Comparison of ENCODE assay signal across 36 cellular contexts in the genomic region with DNA sequence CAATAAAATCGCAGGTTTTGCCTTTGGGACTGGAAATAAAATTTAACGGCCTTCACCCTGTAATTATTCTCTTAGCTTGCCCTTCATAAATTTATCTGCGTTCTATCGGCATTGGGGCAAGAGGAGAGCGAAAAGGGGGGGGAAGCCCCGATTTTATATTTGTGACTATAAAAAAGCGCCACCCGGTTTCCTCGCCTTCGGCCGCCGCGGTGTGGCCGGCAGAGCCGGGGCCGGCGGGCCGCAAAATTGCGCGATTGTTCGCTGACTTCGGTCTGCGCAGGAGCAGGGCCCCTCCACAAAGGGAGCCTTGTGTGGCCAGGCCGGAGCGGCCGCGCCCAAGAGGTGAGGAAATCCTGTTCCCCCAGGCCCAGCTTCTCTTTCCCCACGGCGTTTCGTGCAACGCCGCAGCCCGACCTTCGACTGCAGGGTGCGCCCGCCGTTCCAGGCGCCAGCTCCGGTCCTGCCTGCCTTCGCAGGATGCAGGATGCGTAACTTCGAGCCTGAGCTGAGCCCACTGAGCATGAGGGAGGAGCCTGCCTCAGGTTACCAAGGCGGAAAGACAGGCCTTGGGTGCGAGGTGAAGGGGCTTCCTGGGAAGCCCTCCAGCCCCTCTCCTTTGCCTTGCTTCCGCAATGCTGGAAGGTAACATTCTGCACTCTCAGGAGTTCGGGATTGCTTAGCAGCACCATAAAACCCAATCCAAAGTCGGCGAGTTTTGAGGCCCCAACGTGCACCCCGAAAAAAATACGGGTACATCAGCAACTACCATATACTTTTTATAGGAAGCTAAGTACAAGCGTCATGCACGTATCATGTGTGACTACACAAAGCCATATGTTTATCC. TPM values are rescaled to one million over a fixed set of nuclear protein-coding genes. Genes with fewer than 3 reads are reported as not detected.
DNase-seq lines count a peak whose midpoint lies in the region; ATAC-seq, FAIRE-seq and TF ChIP-seq lines count a peak whose summit lies in the region.
"Had no signal": no experiment of that assay in that cellular context is flagged by ENCODE, and none has a peak within 500 bp of the region (broad histone marks: within the 10 kb centered on the region; RNA-seq: fewer than 3 reads in every experiment).

No MANE protein-coding gene starts in this region.

- POLR2A ChIA-PET in activated CD4-positive, alpha-beta memory T cell treated with anti-CD3 and anti-CD28 coated beads for 36 hours (lab: Charles Lee), result no interaction called here

- H3K36me3 Mint-ChIP-seq in endothelial cell (ENCODE audit: low read depth, unreplicated experiment), result no peaks in the 10 kb centered on the region
- H3K36me3 Mint-ChIP-seq in activated CD4-positive, alpha-beta memory T cell treated with anti-CD3 and anti-CD28 coated beads for 36 hours, result peaks cover 7% of the 10 kb centered on the region
- H3K36me3 Mint-ChIP-seq: CD4-positive, CD25-positive, alpha-beta regulatory T cell had no signal

- intact Hi-C loops in activated CD4-positive, alpha-beta memory T cell treated with anti-CD3 and anti-CD28 coated beads for 36 hours (cut with micrococcal nuclease), result no loop called here

- no peak overlapping the region for H3K4me3 Mint-ChIP-seq in endothelial cell (ENCODE audit: unreplicated experiment)
- no peak overlapping the region for H3K4me3 Mint-ChIP-seq in activated CD4-positive, alpha-beta memory T cell treated with anti-CD3 and anti-CD28 coated beads for 36 hours
- H3K4me3 Mint-ChIP-seq: activated naive CD8-positive, alpha-beta T cell treated with anti-CD3 and anti-CD28 coated beads for 36 hours; CD4-positive, CD25-positive, alpha-beta regulatory T cell had no signal

- no peak for TF ChIP-seq CTCF in endothelial cell (IDR thresholded peaks at IDR 0.05; ENCODE audit: unreplicated experiment)

- H3K4me1 Mint-ChIP-seq in endothelial cell (ENCODE audit: unreplicated experiment), result peaks cover 43% of the 10 kb centered on the region
- H3K4me1 Mint-ChIP-seq in activated CD4-positive, alpha-beta memory T cell treated with anti-CD3 and anti-CD28 coated beads for 36 hours (ENCODE audit: low read depth), result no peaks in the 10 kb centered on the region

- CTCF ChIA-PET in activated CD4-positive, alpha-beta memory T cell treated with anti-CD3 and anti-CD28 coated beads for 36 hours (lab: Charles Lee), result no interaction called here

- ATAC-seq in SK-N-SH treated with all-trans-retinoic acid at 6 μM for 48 hours, result peak; percentile 32; the same call in 1 of the 3 replicates
- no peak for ATAC-seq in GM21723 (IDR thresholded peaks at IDR 0.05; ENCODE audit: unreplicated experiment)
- ATAC-seq: esophagus mucosa, heart right ventricle, left lobe of liver had no signal

- H3K27ac Mint-ChIP-seq in endothelial cell (ENCODE audit: unreplicated experiment), result no peak overlapping the region
- no peak overlapping the region for H3K27ac Mint-ChIP-seq in activated CD4-positive, alpha-beta memory T cell treated with anti-CD3 and anti-CD28 coated beads for 36 hours
- H3K27ac Mint-ChIP-seq: activated naive CD8-positive, alpha-beta T cell treated with anti-CD3 and anti-CD28 coated beads for 36 hours; CD4-positive, CD25-positive, alpha-beta regulatory T cell had no signal

- H3K27me3 Mint-ChIP-seq in endothelial cell (ENCODE audit: unreplicated experiment), result peaks cover 32% of the 10 kb centered on the region
- peaks cover 79% of the 10 kb centered on the region for H3K27me3 Mint-ChIP-seq in activated CD4-positive, alpha-beta memory T cell treated with anti-CD3 and anti-CD28 coated beads for 36 hours

- peak; percentile 63 for DNase-seq in ELF-1 (ENCODE audit: low read depth, low spot score)
- DNase-seq in endothelial cell (ENCODE audit: low spot score), result peak; percentile 45
- DNase-seq in left kidney (ENCODE audit: low read depth, low spot score), result peak; percentile 61
- DNase-seq in activated CD4-positive, alpha-beta memory T cell treated with anti-CD3 and anti-CD28 coated beads for 36 hours, result no peak
- DNase-seq in NCI-H748 treated with DMSO at 0.1 percent for 48 hours (lab: John Stamatoyannopoulos, UW), result no peak
- DNase-seq in frontal cortex (ENCODE audit: low spot score in 2 of 2), result no peak
- DNase-seq: activated CD4-positive, alpha-beta T cell treated with anti-CD3 and anti-CD28 coated beads for 48 hours; activated effector memory CD4-positive, alpha-beta T cell treated with Interleukin-2 at 50 U/mL for 16 hours; activated naive CD8-positive, alpha-beta T cell treated with anti-CD3 and anti-CD28 coated beads for 36 hours; activated T-cell treated with anti-CD3 and anti-CD28 coated beads, Interleukin-2, amount 50 U/mL, for 1 hour; AML-193; aorta; CD4-positive, CD25-positive, alpha-beta regulatory T cell; DND-41; effector memory CD4-positive, alpha-beta T cell; foreskin fibroblast; heart right ventricle; mesenchymal stem cell; NCI-H1417 treated with DMSO at 0.1 percent for 48 hours; NCI-H2081; NCI-H446; sigmoid colon; stimulated activated CD4-positive, alpha-beta T cell treated with anti-CD3 and anti-CD28 coated beads, Interleukin-12 subunit alpha, Interleukin-12 subunit beta, amount 100 ng/mL, for 4 hours; stimulated activated CD4-positive, alpha-beta T cell treated with anti-CD3 and anti-CD28 coated beads, Interleukin-2, amount 100 ng/mL, for 48 hours; T1000; tibial artery; WERI-Rb-1 had no signal

- no peak for FAIRE-seq in frontal cortex (lab: Jason Lieb, UNC)
- FAIRE-seq: A204.1, colon, D721Med had no signal

- H3K9me3 Mint-ChIP-seq in endothelial cell (ENCODE audit: unreplicated experiment), result no peaks in the 10 kb centered on the region
- no peaks in the 10 kb centered on the region for H3K9me3 Mint-ChIP-seq in activated CD4-positive, alpha-beta memory T cell treated with anti-CD3 and anti-CD28 coated beads for 36 hours

TF ChIP-seq in SK-N-SH treated with all-trans-retinoic acid at 6 μM for 48 hours, 23 proteins besides CTCF, POLR2A, EP300 and RAD21:
- TF ChIP-seq, protein P1, sequence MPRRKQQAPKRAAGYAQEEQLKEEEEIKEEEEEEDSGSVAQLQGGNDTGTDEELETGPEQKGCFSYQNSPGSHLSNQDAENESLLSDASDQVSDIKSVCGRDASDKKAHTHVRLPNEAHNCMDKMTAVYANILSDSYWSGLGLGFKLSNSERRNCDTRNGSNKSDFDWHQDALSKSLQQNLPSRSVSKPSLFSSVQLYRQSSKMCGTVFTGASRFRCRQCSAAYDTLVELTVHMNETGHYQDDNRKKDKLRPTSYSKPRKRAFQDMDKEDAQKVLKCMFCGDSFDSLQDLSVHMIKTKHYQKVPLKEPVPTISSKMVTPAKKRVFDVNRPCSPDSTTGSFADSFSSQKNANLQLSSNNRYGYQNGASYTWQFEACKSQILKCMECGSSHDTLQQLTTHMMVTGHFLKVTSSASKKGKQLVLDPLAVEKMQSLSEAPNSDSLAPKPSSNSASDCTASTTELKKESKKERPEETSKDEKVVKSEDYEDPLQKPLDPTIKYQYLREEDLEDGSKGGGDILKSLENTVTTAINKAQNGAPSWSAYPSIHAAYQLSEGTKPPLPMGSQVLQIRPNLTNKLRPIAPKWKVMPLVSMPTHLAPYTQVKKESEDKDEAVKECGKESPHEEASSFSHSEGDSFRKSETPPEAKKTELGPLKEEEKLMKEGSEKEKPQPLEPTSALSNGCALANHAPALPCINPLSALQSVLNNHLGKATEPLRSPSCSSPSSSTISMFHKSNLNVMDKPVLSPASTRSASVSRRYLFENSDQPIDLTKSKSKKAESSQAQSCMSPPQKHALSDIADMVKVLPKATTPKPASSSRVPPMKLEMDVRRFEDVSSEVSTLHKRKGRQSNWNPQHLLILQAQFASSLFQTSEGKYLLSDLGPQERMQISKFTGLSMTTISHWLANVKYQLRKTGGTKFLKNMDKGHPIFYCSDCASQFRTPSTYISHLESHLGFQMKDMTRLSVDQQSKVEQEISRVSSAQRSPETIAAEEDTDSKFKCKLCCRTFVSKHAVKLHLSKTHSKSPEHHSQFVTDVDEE (CRISPR knock-in tag; IDR thresholded peaks at IDR 0.05), result no peak
- no peak for TF ChIP-seq ZC3H10 (CRISPR knock-in tag; IDR thresholded peaks at IDR 0.05)
- TF ChIP-seq TOX (CRISPR knock-in tag; IDR thresholded peaks at IDR 0.05; ENCODE audit: borderline replicate concordance), result no peak
- TF ChIP-seq ZNF8 (CRISPR knock-in tag; IDR thresholded peaks at IDR 0.05), result no peak
- no peak for TF ChIP-seq OSR1 (CRISPR knock-in tag; IDR thresholded peaks at IDR 0.05)
- no peak for TF ChIP-seq ZFP3 (CRISPR knock-in tag; IDR thresholded peaks at IDR 0.05)
- no peak for TF ChIP-seq ISL1 (CRISPR knock-in tag; IDR thresholded peaks at IDR 0.05)
- TF ChIP-seq GLIS3 (CRISPR knock-in tag; IDR thresholded peaks at IDR 0.05), result no peak
- TF ChIP-seq TCF4 (CRISPR knock-in tag; IDR thresholded peaks at IDR 0.05; ENCODE audit: borderline replicate concordance), result no peak
- no peak for TF ChIP-seq ZNF565 (CRISPR knock-in tag; conservative IDR thresholded peaks at IDR 0.05; ENCODE audit: low read depth)
- no peak for TF ChIP-seq ZNF70 (CRISPR knock-in tag; IDR thresholded peaks at IDR 0.05)

RNA-seq across cellular contexts. Expression of a gene that starts 4.9 kb away (rescaled TPM):
- total RNA-seq in endothelial cell (ENCODE audit: unreplicated experiment), result 38.0 TPM
- total RNA-seq in activated CD4-positive, alpha-beta memory T cell treated with anti-CD3 and anti-CD28 coated beads for 36 hours, result not detected
- 0.82 TPM for total RNA-seq in frontal cortex
- total RNA-seq: activated CD8-positive, alpha-beta memory T cell treated with anti-CD3 and anti-CD28 coated beads for 36 hours; activated naive CD8-positive, alpha-beta T cell treated with anti-CD3 and anti-CD28 coated beads for 36 hours; CD4-positive, CD25-positive, alpha-beta regulatory T cell; esophagus mucosa; progenitor cell of endocrine pancreas had no signal

Comparison
In these comparisons a context has a peak if more than half of its experiments do, and no peak if none do; other contexts are left out.
1. DNase-seq: peak in ELF-1 (single experiment), endothelial cell (single experiment) and left kidney (single experiment); none in activated CD4-positive, alpha-beta memory T cell treated with anti-CD3 and anti-CD28 coated beads for 36 hours (single experiment), NCI-H748 treated with DMSO at 0.1 percent for 48 hours (single experiment) and frontal cortex (0 of 2).
2. RNA of a gene that starts 4.9 kb away (total RNA-seq): 38.0 TPM in endothelial cell (single experiment); 0.82 TPM in frontal cortex (single experiment) and not detected in activated CD4-positive, alpha-beta memory T cell treated with anti-CD3 and anti-CD28 coated beads for 36 hours; every median in the first group is over 10 times any median in the second.